1 cellular context compared by ENCODE assay signal in genomic region chr11:62599069-62599696, GRCh38.
TF ChIP-seq lines count a peak whose summit lies in the region.

No MANE protein-coding gene starts in this region.

TF ChIP-seq in K562, 482 proteins besides CTCF, POLR2A, EP300 and RAD21 (continued from another document and continues in another):
- TF ChIP-seq TFAP4 (CRISPR knock-in tag; IDR thresholded peaks at IDR 0.05; ENCODE audit: borderline replicate concordance) (peak; percentile 78; the same call in 1 of the 2 replicates), U2AF2 (optimal IDR thresholded peaks at IDR 0.05; ENCODE audit: low read depth, low read length) (no peak), PKNOX1 (IDR thresholded peaks at IDR 0.05) (peak; percentile 44), ZBTB9 (CRISPR knock-in tag; IDR thresholded peaks at IDR 0.05) (no peak), ETS1 (conservative IDR thresholded peaks at IDR 0.05; ENCODE audit: control insufficient read depth, low read depth, low read length) (no peak), CHD7 (IDR thresholded peaks at IDR 0.05; ENCODE audit: low read depth, low read length) (no peak), MCM3 (IDR thresholded peaks at IDR 0.05) (no peak), ZNF609 (CRISPR knock-in tag; IDR thresholded peaks at IDR 0.05; ENCODE audit: borderline replicate concordance) (peak; percentile 64; the same call in 1 of the 2 replicates), IFI16 (CRISPR knock-in tag; IDR thresholded peaks at IDR 0.05) (no peak), GTF2A2 (tag; IDR thresholded peaks at IDR 0.05) (no peak), CTBP1 (IDR thresholded peaks at IDR 0.05; ENCODE audit: borderline replicate concordance) (peak; percentile 18; the same call in 1 of the 2 replicates), ZC3H4 (CRISPR knock-in tag; IDR thresholded peaks at IDR 0.05; ENCODE audit: borderline replicate concordance) (no peak), SNIP1 (IDR thresholded peaks at IDR 0.05; ENCODE audit: low read depth) (no peak), EZH2 (IDR thresholded peaks at IDR 0.05; ENCODE audit: borderline replicate concordance, low read depth, low read length) (no peak), NRF1 (conservative IDR thresholded peaks at IDR 0.05 in 1 of 2, IDR thresholded peaks at IDR 0.05 in 1 of 2) (peak; percentile 62 to 75), ZNF431 (CRISPR knock-in tag; IDR thresholded peaks at IDR 0.05) (no peak), ZKSCAN8 (CRISPR knock-in tag; IDR thresholded peaks at IDR 0.05) (no peak), ADNP (tag; IDR thresholded peaks at IDR 0.05) (no peak), SMAD2 (IDR thresholded peaks at IDR 0.05; ENCODE audit: low read depth, low read length) (no peak), CEBPZ (IDR thresholded peaks at IDR 0.05; ENCODE audit: borderline replicate concordance, low read depth, low read length) (no peak), ZNF197 (CRISPR knock-in tag; IDR thresholded peaks at IDR 0.05; ENCODE audit: low read depth) (no peak), TGIF2 (CRISPR knock-in tag; IDR thresholded peaks at IDR 0.05) (no peak), GATAD2B (IDR thresholded peaks at IDR 0.05; ENCODE audit: borderline replicate concordance) (no peak), SMC3 (conservative IDR thresholded peaks at IDR 0.05; ENCODE audit: insufficient read depth, low read depth, low read length) (no peak), PHF8 (IDR thresholded peaks at IDR 0.05; ENCODE audit: borderline replicate concordance, low read length) (no peak), TCF7 (IDR thresholded peaks at IDR 0.05; ENCODE audit: borderline replicate concordance) (no peak), VEZF1 (CRISPR knock-in tag; IDR thresholded peaks at IDR 0.05) (peak; percentile 99), CREB1 (IDR thresholded peaks at IDR 0.05) (no peak), CREB1 (CRISPR knock-in tag; IDR thresholded peaks at IDR 0.05) (no peak)
